ENCODE assay signal across 16 cellular contexts in the genomic region with DNA sequence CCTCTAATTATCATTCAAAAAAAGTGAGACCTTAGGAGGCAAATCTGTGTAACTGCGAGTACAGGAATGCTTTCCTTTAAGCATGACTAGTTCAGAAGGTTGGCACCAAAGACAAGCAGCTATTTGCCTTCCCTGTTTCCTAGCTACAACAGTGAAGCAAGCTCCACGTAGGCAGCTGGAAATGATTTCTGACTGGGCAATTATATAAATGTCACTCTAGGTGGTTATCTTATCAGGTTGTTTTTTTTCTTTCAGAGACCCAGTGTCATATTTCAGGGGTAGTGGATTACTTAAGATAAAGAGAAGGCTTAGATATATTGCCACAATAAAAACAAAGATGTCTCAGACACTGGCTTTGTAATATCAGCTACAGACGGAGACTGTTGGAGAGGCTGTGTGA.
DNase-seq lines count a peak whose midpoint lies in the region; TF ChIP-seq lines count a peak whose summit lies in the region.
"Had no signal": no experiment of that assay in that cellular context is flagged by ENCODE, and none has a peak within 500 bp of the region (broad histone marks: within the 10 kb centered on the region; RNA-seq: fewer than 3 reads in every experiment).

No MANE protein-coding gene starts in this region.

- DNase-seq in COLO829 (ENCODE audit: low spot score) (peak; percentile 5), HuH-7 (ENCODE audit: low spot score) (peak; percentile 10), astrocyte of the hippocampus (ENCODE audit: low read depth, low spot score) (peak; percentile 63), HPDE6-E6E7 (ENCODE audit: extremely low spot score) (no peak), kidney glomerular epithelial cell (lab: John Stamatoyannopoulos, UW) (no peak), amygdala (lab: John Stamatoyannopoulos, UW) (no peak)
- DNase-seq in activated CD4-positive, CD25-positive, alpha-beta regulatory T cell (lab: John Stamatoyannopoulos, UW), result no peak
- DNase-seq: activated CD8-positive, alpha-beta memory T cell treated with anti-CD3 and anti-CD28 coated beads, Interleukin-2, amount 50 U/mL, for 48 hours; activated naive CD4-positive, alpha-beta T cell treated with Interleukin-2 at 50 U/mL for 16 hours; effector CD8-positive, alpha-beta T cell; MG63; NCI-H524; T-cell; upper lobe of left lung had no signal

- peak overlapping the region; percentile 47 for H3K4me2 ChIP-seq in neural cell (ENCODE audit: low read length)
- H3K4me2 ChIP-seq: GM23338 had no signal

- no peaks in the 10 kb centered on the region for H4K20me1 ChIP-seq in neural cell (ENCODE audit: insufficient read depth)

- H3K9ac ChIP-seq in neural cell (ENCODE audit: low read length), result peak overlapping the region; percentile 44

- H3K9me3 ChIP-seq in neural cell (ENCODE audit: low read length), result no peaks in the 10 kb centered on the region
- H3K9me3 ChIP-seq: MG63, upper lobe of left lung had no signal

- TF ChIP-seq EP300 in neural cell (conservative IDR thresholded peaks at IDR 0.05; ENCODE audit: poor library complexity, severe bottlenecking), result peak; percentile 97

- H3K36me3 ChIP-seq in neural cell (ENCODE audit: insufficient read depth, low read length), result no peaks in the 10 kb centered on the region
- H3K36me3 ChIP-seq: MG63, upper lobe of left lung had no signal

- no peaks in the 10 kb centered on the region for H3F3A ChIP-seq in neural cell (ENCODE audit: insufficient read depth, low read length, poor library complexity, severe bottlenecking)

- peak overlapping the region; percentile 6 for H2AFZ ChIP-seq in neural cell (ENCODE audit: low read depth, low read length)

- peak overlapping the region; percentile 46 for H3K4me3 ChIP-seq in neural cell (ENCODE audit: low read length)
- H3K4me3 ChIP-seq: GM23338, MG63, upper lobe of left lung had no signal

- no peak for TF ChIP-seq CTCF in neural cell (IDR thresholded peaks at IDR 0.05; ENCODE audit: poor library complexity, severe bottlenecking)

- no peaks in the 10 kb centered on the region for H3K79me2 ChIP-seq in neural cell (replicated peaks; ENCODE audit: insufficient read depth, low read length)

- no peaks in the 10 kb centered on the region for H3K9me2 ChIP-seq in neural cell (ENCODE audit: insufficient read depth, low read length)

- H3K27me3 ChIP-seq in neural cell (ENCODE audit: insufficient read depth, low read depth, low read length), result no peaks in the 10 kb centered on the region
- H3K27me3 ChIP-seq: MG63, upper lobe of left lung had no signal

- peak; percentile 54 for TF ChIP-seq RAD21 in neural cell (conservative IDR thresholded peaks at IDR 0.05)

- H3K27ac ChIP-seq in neural cell (ENCODE audit: low read length), result peak overlapping the region; percentile 81
- H3K27ac ChIP-seq: upper lobe of left lung had no signal

TF ChIP-seq in neural cell, 6 proteins besides CTCF, POLR2A, EP300 and RAD21:
- TF ChIP-seq MXI1 (conservative IDR thresholded peaks at IDR 0.05; ENCODE audit: poor library complexity, severe bottlenecking) (peak; percentile 47), POLR2AphosphoS5 (IDR thresholded peaks at IDR 0.05) (peak; percentile 74), SMC3 (conservative IDR thresholded peaks at IDR 0.05; ENCODE audit: poor library complexity) (peak; percentile 41), EZH2 (IDR thresholded peaks at IDR 0.05; ENCODE audit: borderline replicate concordance, insufficient read depth, low read length, poor library complexity, severe bottlenecking) (no peak), TAF1 (IDR thresholded peaks at IDR 0.05; ENCODE audit: low read depth) (no peak)
- TF ChIP-seq, protein P1, sequence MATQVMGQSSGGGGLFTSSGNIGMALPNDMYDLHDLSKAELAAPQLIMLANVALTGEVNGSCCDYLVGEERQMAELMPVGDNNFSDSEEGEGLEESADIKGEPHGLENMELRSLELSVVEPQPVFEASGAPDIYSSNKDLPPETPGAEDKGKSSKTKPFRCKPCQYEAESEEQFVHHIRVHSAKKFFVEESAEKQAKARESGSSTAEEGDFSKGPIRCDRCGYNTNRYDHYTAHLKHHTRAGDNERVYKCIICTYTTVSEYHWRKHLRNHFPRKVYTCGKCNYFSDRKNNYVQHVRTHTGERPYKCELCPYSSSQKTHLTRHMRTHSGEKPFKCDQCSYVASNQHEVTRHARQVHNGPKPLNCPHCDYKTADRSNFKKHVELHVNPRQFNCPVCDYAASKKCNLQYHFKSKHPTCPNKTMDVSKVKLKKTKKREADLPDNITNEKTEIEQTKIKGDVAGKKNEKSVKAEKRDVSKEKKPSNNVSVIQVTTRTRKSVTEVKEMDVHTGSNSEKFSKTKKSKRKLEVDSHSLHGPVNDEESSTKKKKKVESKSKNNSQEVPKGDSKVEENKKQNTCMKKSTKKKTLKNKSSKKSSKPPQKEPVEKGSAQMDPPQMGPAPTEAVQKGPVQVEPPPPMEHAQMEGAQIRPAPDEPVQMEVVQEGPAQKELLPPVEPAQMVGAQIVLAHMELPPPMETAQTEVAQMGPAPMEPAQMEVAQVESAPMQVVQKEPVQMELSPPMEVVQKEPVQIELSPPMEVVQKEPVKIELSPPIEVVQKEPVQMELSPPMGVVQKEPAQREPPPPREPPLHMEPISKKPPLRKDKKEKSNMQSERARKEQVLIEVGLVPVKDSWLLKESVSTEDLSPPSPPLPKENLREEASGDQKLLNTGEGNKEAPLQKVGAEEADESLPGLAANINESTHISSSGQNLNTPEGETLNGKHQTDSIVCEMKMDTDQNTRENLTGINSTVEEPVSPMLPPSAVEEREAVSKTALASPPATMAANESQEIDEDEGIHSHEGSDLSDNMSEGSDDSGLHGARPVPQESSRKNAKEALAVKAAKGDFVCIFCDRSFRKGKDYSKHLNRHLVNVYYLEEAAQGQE (IDR thresholded peaks at IDR 0.05; ENCODE audit: borderline replicate concordance), result peak; percentile 41

Comparison
In these comparisons a context has a peak if more than half of its experiments do, and no peak if none do; other contexts are left out.
1. DNase-seq: peak in COLO829 (single experiment), HuH-7 (single experiment) and astrocyte of the hippocampus (single experiment); none in HPDE6-E6E7 (single experiment), activated CD4-positive, CD25-positive, alpha-beta regulatory T cell (0 of 4), kidney glomerular epithelial cell (single experiment) and amygdala (0 of 56).